11 cellular contexts compared by ENCODE assay signal in genomic region chr11:72001834-72002591, GRCh38. TPM values are rescaled to one million over a fixed set of nuclear protein-coding genes. Genes with fewer than 3 reads are reported as not detected.
DNase-seq lines count a peak whose midpoint lies in the region; ATAC-seq and TF ChIP-seq lines count a peak whose summit lies in the region.
"Had no signal": no experiment of that assay in that cellular context is flagged by ENCODE, and none has a peak within 500 bp of the region (broad histone marks: within the 10 kb centered on the region; RNA-seq: fewer than 3 reads in every experiment).

No MANE protein-coding gene starts in this region.

- intact Hi-C loops in activated CD4-positive, alpha-beta memory T cell treated with anti-CD3 and anti-CD28 coated beads for 36 hours (cut with micrococcal nuclease): no loop called here

- no peak for ATAC-seq in stimulated activated naive B cell treated with anti-CD40 and anti-IgM and Interleukin-4, amounts not matched to agents 10 μg/mL and 1 μg/mL and 100 μg/mL, for 72 hours (replicated peaks)
- ATAC-seq in HG03139 (IDR thresholded peaks at IDR 0.05; ENCODE audit: unreplicated experiment): no peak

- peak overlapping the region; percentile 50 for H3K27ac ChIP-seq in WERI-Rb-1

- no peak overlapping the region for H3K4me3 ChIP-seq in WERI-Rb-1 (ENCODE audit: low read depth, low read length)
- H3K4me3 ChIP-seq: sigmoid colon had no signal

- H3K27ac Mint-ChIP-seq in activated CD4-positive, alpha-beta memory T cell treated with anti-CD3 and anti-CD28 coated beads for 36 hours: peak overlapping the region; percentile 19
- no peak overlapping the region for H3K27ac Mint-ChIP-seq in activated CD4-positive, alpha-beta memory T cell treated with anti-CD3 and anti-CD28 coated beads, Interleukin-2, amount 10 ng/mL, durations not matched to agents 7 days and 5 days
- H3K27ac Mint-ChIP-seq in immature natural killer cell: peak overlapping the region; percentile 28 to 83 (median 66)
- H3K27ac Mint-ChIP-seq in stimulated activated naive B cell treated with anti-CD40 and anti-IgM and Interleukin-4, amounts not matched to agents 10 μg/mL and 1 μg/mL and 100 μg/mL, for 72 hours: peak overlapping the region; percentile 75

- CTCF ChIA-PET in activated CD4-positive, alpha-beta memory T cell treated with anti-CD3 and anti-CD28 coated beads for 36 hours (lab: Charles Lee): interaction anchor here (1.3 kb wide), 1 partner anchor 25 kb away, joined by 4 read pairs; no protein-coding TSS in a partner anchor
- CTCF ChIA-PET in activated CD4-positive, alpha-beta memory T cell treated with anti-CD3 and anti-CD28 coated beads, Interleukin-2, amount 10 ng/mL, durations not matched to agents 7 days and 5 days (lab: Charles Lee): no interaction called here

- no peaks in the 10 kb centered on the region for H3K9me3 Mint-ChIP-seq in activated CD4-positive, alpha-beta memory T cell treated with anti-CD3 and anti-CD28 coated beads for 36 hours
- no peaks in the 10 kb centered on the region for H3K9me3 Mint-ChIP-seq in activated CD4-positive, alpha-beta memory T cell treated with anti-CD3 and anti-CD28 coated beads, Interleukin-2, amount 10 ng/mL, durations not matched to agents 7 days and 5 days
- H3K9me3 Mint-ChIP-seq in immature natural killer cell: no peaks in the 10 kb centered on the region
- peaks cover 0 to 4% of the 10 kb centered on the region in 2 donors for H3K9me3 Mint-ChIP-seq in stimulated activated naive B cell treated with anti-CD40 and anti-IgM and Interleukin-4, amounts not matched to agents 10 μg/mL and 1 μg/mL and 100 μg/mL, for 72 hours

- DNase-seq in activated CD4-positive, alpha-beta memory T cell treated with anti-CD3 and anti-CD28 coated beads for 36 hours: no peak
- DNase-seq in activated CD4-positive, alpha-beta memory T cell treated with anti-CD3 and anti-CD28 coated beads, Interleukin-2, amount 10 ng/mL, durations not matched to agents 7 days and 5 days: no peak
- peak; percentile 35 for DNase-seq in WERI-Rb-1
- no peak for DNase-seq in immature natural killer cell
- DNase-seq in stimulated activated naive B cell treated with anti-CD40 and anti-IgM and Interleukin-4, amounts not matched to agents 10 μg/mL and 1 μg/mL and 100 μg/mL, for 72 hours: no peak
- no peak for DNase-seq in occipital lobe (lab: John Stamatoyannopoulos, UW)
- DNase-seq in medulla oblongata (ENCODE audit: extremely low spot score): no peak
- DNase-seq: activated CD4-positive, alpha-beta T cell treated with anti-CD3 and anti-CD28 coated beads for 48 hours; NCI-H1105 had no signal

- no peaks in the 10 kb centered on the region for H3K9me3 ChIP-seq in WERI-Rb-1 (ENCODE audit: severe bottlenecking)
- H3K9me3 ChIP-seq: sigmoid colon had no signal

- no peak for TF ChIP-seq CTCF in WERI-Rb-1 (IDR thresholded peaks at IDR 0.05; ENCODE audit: low read depth, low read length)

- H3K27me3 Mint-ChIP-seq in activated CD4-positive, alpha-beta memory T cell treated with anti-CD3 and anti-CD28 coated beads for 36 hours: no peaks in the 10 kb centered on the region
- no peaks in the 10 kb centered on the region for H3K27me3 Mint-ChIP-seq in activated CD4-positive, alpha-beta memory T cell treated with anti-CD3 and anti-CD28 coated beads, Interleukin-2, amount 10 ng/mL, durations not matched to agents 7 days and 5 days
- H3K27me3 Mint-ChIP-seq in immature natural killer cell (ENCODE audit: low read depth in 3 of 3): peaks cover 2 to 11% (median 5%) of the 10 kb centered on the region in 3 donors
- no peaks in the 10 kb centered on the region for H3K27me3 Mint-ChIP-seq in stimulated activated naive B cell treated with anti-CD40 and anti-IgM and Interleukin-4, amounts not matched to agents 10 μg/mL and 1 μg/mL and 100 μg/mL, for 72 hours

- H3K36me3 ChIP-seq in WERI-Rb-1: peaks cover 67% of the 10 kb centered on the region

- no peaks in the 10 kb centered on the region for H3K27me3 ChIP-seq in WERI-Rb-1 (ENCODE audit: insufficient read depth, low read depth, severe bottlenecking)
- H3K27me3 ChIP-seq: sigmoid colon had no signal

- peaks cover 23% of the 10 kb centered on the region for H3K4me1 Mint-ChIP-seq in activated CD4-positive, alpha-beta memory T cell treated with anti-CD3 and anti-CD28 coated beads for 36 hours (ENCODE audit: low read depth)
- H3K4me1 Mint-ChIP-seq in activated CD4-positive, alpha-beta memory T cell treated with anti-CD3 and anti-CD28 coated beads, Interleukin-2, amount 10 ng/mL, durations not matched to agents 7 days and 5 days: peaks cover 23% of the 10 kb centered on the region
- H3K4me1 Mint-ChIP-seq in immature natural killer cell: peaks cover 29 to 34% of the 10 kb centered on the region in 2 donors
- peaks cover 46 to 73% of the 10 kb centered on the region in 2 donors for H3K4me1 Mint-ChIP-seq in stimulated activated naive B cell treated with anti-CD40 and anti-IgM and Interleukin-4, amounts not matched to agents 10 μg/mL and 1 μg/mL and 100 μg/mL, for 72 hours

- no peak overlapping the region for H3K4me3 Mint-ChIP-seq in activated CD4-positive, alpha-beta memory T cell treated with anti-CD3 and anti-CD28 coated beads for 36 hours
- H3K4me3 Mint-ChIP-seq in activated CD4-positive, alpha-beta memory T cell treated with anti-CD3 and anti-CD28 coated beads, Interleukin-2, amount 10 ng/mL, durations not matched to agents 7 days and 5 days: no peak overlapping the region
- H3K4me3 Mint-ChIP-seq in immature natural killer cell: peak overlapping the region in 2 of 5 donors; percentile 1 to 15
- peak overlapping the region in 1 of 2 donors; percentile 2 for H3K4me3 Mint-ChIP-seq in stimulated activated naive B cell treated with anti-CD40 and anti-IgM and Interleukin-4, amounts not matched to agents 10 μg/mL and 1 μg/mL and 100 μg/mL, for 72 hours

- H3K36me3 Mint-ChIP-seq in activated CD4-positive, alpha-beta memory T cell treated with anti-CD3 and anti-CD28 coated beads for 36 hours: peaks cover 37% of the 10 kb centered on the region
- H3K36me3 Mint-ChIP-seq in activated CD4-positive, alpha-beta memory T cell treated with anti-CD3 and anti-CD28 coated beads, Interleukin-2, amount 10 ng/mL, durations not matched to agents 7 days and 5 days (ENCODE audit: low read depth): peaks cover 55% of the 10 kb centered on the region
- peaks cover 15 to 28% (median 21%) of the 10 kb centered on the region in 3 donors for H3K36me3 Mint-ChIP-seq in immature natural killer cell
- peaks cover 57 to 89% of the 10 kb centered on the region in 2 donors for H3K36me3 Mint-ChIP-seq in stimulated activated naive B cell treated with anti-CD40 and anti-IgM and Interleukin-4, amounts not matched to agents 10 μg/mL and 1 μg/mL and 100 μg/mL, for 72 hours

- POLR2A ChIA-PET in activated CD4-positive, alpha-beta memory T cell treated with anti-CD3 and anti-CD28 coated beads for 36 hours (lab: Charles Lee): interaction anchor here (1.0 to 1.4 kb wide), 2 partner anchors 13 to 14 kb away, joined by 3 read pairs; no protein-coding TSS in a partner anchor
- POLR2A ChIA-PET in activated CD4-positive, alpha-beta memory T cell treated with anti-CD3 and anti-CD28 coated beads, Interleukin-2, amount 10 ng/mL, durations not matched to agents 7 days and 5 days (lab: Charles Lee): interaction anchor here (0.9 to 1.2 kb wide), 3 partner anchors 23 to 142 kb away, joined by 4 read pairs; partner anchors contain the start of gene XNDC1N

RNA-seq across cellular contexts. Expression of gene IL18BP, which starts 3.3 kb away (rescaled TPM):
- total RNA-seq in activated CD4-positive, alpha-beta memory T cell treated with anti-CD3 and anti-CD28 coated beads for 36 hours: 1 to 10 TPM; 6.6 to 9.3 TPM
- 10 to 100 TPM; 12.4 to 14.0 TPM for total RNA-seq in activated CD4-positive, alpha-beta memory T cell treated with anti-CD3 and anti-CD28 coated beads, Interleukin-2, amount 10 ng/mL, durations not matched to agents 7 days and 5 days
- polyA plus RNA-seq in immature natural killer cell: 10 to 100 TPM in 1 of 3 donors, 1 to 10 TPM in 2; 6.0 to 22.6 (median 8.6) TPM
- total RNA-seq in occipital lobe: 2.7 TPM
